ENCODE assay signal across 9 cellular contexts in genomic region chr4:87375719-87376291, GRCh38. TPM values are rescaled to one million over a fixed set of nuclear protein-coding genes. Genes with fewer than 3 reads are reported as not detected.
DNase-seq lines count a peak whose midpoint lies in the region; ATAC-seq and TF ChIP-seq lines count a peak whose summit lies in the region.
"Had no signal": no experiment of that assay in that cellular context is flagged by ENCODE, and none has a peak within 500 bp of the region (broad histone marks: within the 10 kb centered on the region; RNA-seq: fewer than 3 reads in every experiment).

No MANE protein-coding gene starts in this region.

- H3K4me3 ChIP-seq in BJ (ENCODE audit: low read depth, low read length) (no peak overlapping the region), MG63 (no peak overlapping the region)

- CTCF ChIA-PET in BJ (lab: Yijun Ruan, JAX): interaction anchor here (0.6 to 7.1 kb wide), 31 partner anchors 9 to 878 kb away, joined by 3 to 68 read pairs (median 4); partner anchors contain the start of gene HSD17B11

- no peaks in the 10 kb centered on the region for H3K9me3 ChIP-seq in MG63

- TF ChIP-seq CTCF in BJ (IDR thresholded peaks at IDR 0.05; ENCODE audit: insufficient read depth, low read depth, low read length): peak; percentile 82

- POLR2A ChIA-PET in BJ (lab: Charles Lee): no interaction called here

- peak; percentile 49 for ATAC-seq in GM18868 (IDR thresholded peaks at IDR 0.05; ENCODE audit: unreplicated experiment)

- no peaks in the 10 kb centered on the region for H3K27me3 ChIP-seq in BJ (ENCODE audit: control insufficient read depth, insufficient read depth, low read length)
- H3K27me3 ChIP-seq in MG63: no peaks in the 10 kb centered on the region

- H3K36me3 ChIP-seq in BJ (ENCODE audit: control insufficient read depth, insufficient read depth, low read length) (peaks cover 4% of the 10 kb centered on the region; the same call in 1 of the 2 replicates), MG63 (no peaks in the 10 kb centered on the region)

- DNase-seq in BJ (ENCODE audit: low read depth): peak; percentile 38
- peak; percentile 20 for DNase-seq in MG63
- peak; percentile 74 for DNase-seq in astrocyte of the hippocampus (ENCODE audit: low read depth, low spot score)
- peak; percentile 52 for DNase-seq in iPS-NIHi7 (ENCODE audit: extremely low spot score)
- peak; percentile 80 for DNase-seq in superior temporal gyrus (ENCODE audit: extremely low spot score)
- no peak for DNase-seq in islet precursor cell
- DNase-seq in KG1 (lab: John Stamatoyannopoulos, UW): no peak

RNA-seq across cellular contexts. Expression of gene HSD17B11, which starts 15.2 kb away (rescaled TPM):
- polyA plus RNA-seq in BJ (2011; rRNA removed): 11.2 and 30.8 TPM in 2 replicates
- polyA minus RNA-seq in BJ (2011; rRNA and poly(A)+ RNA removed): 6.8 and 6.9 TPM in 2 replicates
- total RNA-seq in MG63 (2014; rRNA removed; shearing (Covaris generic); ENCODE audit: low replicate concordance): 6.6 and 15.5 TPM in 2 replicates

RNA-seq across cellular contexts. Expression of gene NUDT9, which starts 46.6 kb away (rescaled TPM):
- 12.0 and 21.0 TPM in 2 replicates for polyA plus RNA-seq in BJ (2011; rRNA removed)
- polyA minus RNA-seq in BJ (2011; rRNA and poly(A)+ RNA removed): 5.3 and 6.2 TPM in 2 replicates
- 8.4 and 9.9 TPM in 2 replicates for total RNA-seq in MG63 (2014; rRNA removed; shearing (Covaris generic); ENCODE audit: low replicate concordance)

RNA-seq across cellular contexts. Expression of gene HSD17B13, which starts 53.1 kb away (rescaled TPM):
- 0.07 TPM in 1 of 2 replicates, not detected in the other for polyA plus RNA-seq in BJ (2011; rRNA removed)
- polyA minus RNA-seq in BJ (2011; rRNA and poly(A)+ RNA removed): 0.05 and 0.10 TPM in 2 replicates
- total RNA-seq in MG63 (2014; rRNA removed; shearing (Covaris generic); ENCODE audit: low replicate concordance): 0.17 TPM in 1 of 2 replicates, not detected in the other
- polyA plus RNA-seq: IgD-negative memory B cell had no signal

Comparison
In these comparisons a context has a peak if more than half of its experiments do, and no peak if none do; other contexts are left out.
1. DNase-seq: peak in BJ (single experiment), MG63 (single experiment), astrocyte of the hippocampus (single experiment), iPS-NIHi7 (single experiment) and superior temporal gyrus (single experiment); none in islet precursor cell (single experiment) and KG1 (single experiment).